In the genomic region with DNA sequence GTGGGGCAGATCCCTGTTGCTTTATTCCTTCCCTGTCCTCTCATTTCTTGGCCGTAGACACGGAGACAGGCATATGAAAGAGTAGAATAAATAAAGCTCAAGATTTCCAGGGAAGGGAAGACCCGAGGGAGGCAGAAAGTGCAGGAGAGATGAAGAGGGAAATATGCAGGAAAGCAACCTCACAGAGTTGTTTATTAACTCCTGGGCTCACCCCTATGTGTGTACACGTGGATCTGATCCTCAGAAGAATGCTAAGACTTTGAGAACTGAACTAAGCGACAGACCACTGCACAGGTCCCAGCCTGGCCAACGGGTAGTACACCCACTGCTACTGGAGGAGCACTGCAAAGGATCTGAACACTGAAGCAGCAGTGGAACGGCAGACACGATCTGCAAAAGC, we compare ENCODE assay signal across 23 cellular contexts.
"Had no signal": no experiment of that assay in that cellular context is flagged by ENCODE, and none has a peak within 500 bp of the region (broad histone marks: within the 10 kb centered on the region; RNA-seq: fewer than 3 reads in every experiment).

No MANE protein-coding gene starts in this region.

- H3K4me1 ChIP-seq: left lung, lower lobe of right lung, pancreas, spleen, stomach had no signal

- DNase-seq: central memory CD4-positive, alpha-beta T cell; effector CD4-positive, alpha-beta T cell; gastrocnemius medialis; glutamatergic neuron; left lung; lower lobe of right lung; midbrain; occipital lobe; pancreas; retina; spleen; stimulated activated CD4-positive, alpha-beta T cell treated with anti-CD3 and anti-CD28 coated beads, Interleukin-15, amount 100 ng/mL, for 24 hours; stimulated activated CD4-positive, alpha-beta T cell treated with anti-CD3 and anti-CD28 coated beads, Interleukin-2, amount 100 ng/mL, for 24 hours; stimulated activated naive CD4-positive, alpha-beta T cell; stomach; substantia nigra; trophoblast cell had no signal

- H3K27me3 Mint-ChIP-seq: memory B cell; natural killer cell treated with Interleukin-12 subunit alpha and Interleukin-12 subunit beta and Interleukin-15 and Interleukin-18, amount 100 ng/mL, for 72 hours; progenitor cell of endocrine pancreas had no signal

- H3K27me3 ChIP-seq: gastrocnemius medialis, left lung, pancreas, spleen, stomach had no signal

- H3K4me3 ChIP-seq: coronary artery, gastrocnemius medialis, left lung, lower lobe of right lung, pancreas, spleen, stomach, thoracic aorta had no signal

- H3K4me3 Mint-ChIP-seq: memory B cell; natural killer cell treated with Interleukin-12 subunit alpha and Interleukin-12 subunit beta and Interleukin-15 and Interleukin-18, amount 100 ng/mL, for 72 hours had no signal

- H3K36me3 ChIP-seq: gastrocnemius medialis, lower lobe of right lung, pancreas, thoracic aorta had no signal

- H3K27ac ChIP-seq: coronary artery, gastrocnemius medialis, left lung, lower lobe of right lung, pancreas, spleen, stomach, thoracic aorta had no signal

- H3K4me1 Mint-ChIP-seq: memory B cell had no signal

- H3K27ac Mint-ChIP-seq: memory B cell; natural killer cell treated with Interleukin-12 subunit alpha and Interleukin-12 subunit beta and Interleukin-15 and Interleukin-18, amount 100 ng/mL, for 72 hours; progenitor cell of endocrine pancreas had no signal

- FAIRE-seq: pancreas, urothelium cell line had no signal

- H3K9me3 ChIP-seq: gastrocnemius medialis, lower lobe of right lung, pancreas, stomach, thoracic aorta had no signal
